10 cellular contexts compared by ENCODE assay signal in the genomic region with DNA sequence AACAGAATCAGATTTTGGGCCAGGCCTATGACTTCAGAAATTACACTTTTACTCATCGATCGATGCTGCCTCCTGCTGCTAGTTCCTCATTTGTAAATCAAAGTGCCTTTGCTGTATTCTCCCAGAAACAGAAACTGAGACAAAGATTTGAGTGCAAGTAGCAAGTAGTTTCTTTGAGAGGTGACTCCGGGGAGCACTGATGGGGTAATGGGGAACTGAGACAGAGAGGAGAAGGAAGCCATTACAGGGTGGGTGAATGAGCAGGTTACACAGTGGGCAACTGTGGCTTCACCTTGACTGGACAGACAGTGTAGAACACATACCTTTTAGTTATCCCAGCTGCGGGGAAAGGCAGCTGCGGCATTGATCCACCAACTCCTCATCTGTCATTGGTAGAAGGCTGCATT. TPM values are rescaled to one million over a fixed set of nuclear protein-coding genes. Genes with fewer than 3 reads are reported as not detected.
DNase-seq lines count a peak whose midpoint lies in the region; ATAC-seq and TF ChIP-seq lines count a peak whose summit lies in the region.
"Had no signal": no experiment of that assay in that cellular context is flagged by ENCODE, and none has a peak within 500 bp of the region (broad histone marks: within the 10 kb centered on the region; RNA-seq: fewer than 3 reads in every experiment).

No MANE protein-coding gene starts in this region.

- DNase-seq in mucosa of descending colon (no peak), D341Med (ENCODE audit: low spot score) (no peak), NCI-H146 (lab: John Stamatoyannopoulos, UW) (no peak), MG63 (no peak), cardiac septum (ENCODE audit: low spot score) (no peak)
- DNase-seq: activated naive CD4-positive, alpha-beta T cell; esophagus squamous epithelium had no signal

- no peaks in the 10 kb centered on the region for H3K4me1 ChIP-seq in mucosa of descending colon (ENCODE audit: low read depth)
- H3K4me1 ChIP-seq: esophagus squamous epithelium had no signal

- no peak for TF ChIP-seq CTCF in mucosa of descending colon (IDR thresholded peaks at IDR 0.05)

- H3K4me3 ChIP-seq in mucosa of descending colon (no peak overlapping the region), MG63 (no peak overlapping the region)
- H3K4me3 ChIP-seq: esophagus squamous epithelium had no signal

- H3K9me3 ChIP-seq in mucosa of descending colon (no peaks in the 10 kb centered on the region), MG63 (peaks cover 4% of the 10 kb centered on the region; the same call in 1 of the 2 replicates)
- H3K9me3 ChIP-seq: esophagus squamous epithelium had no signal

- peaks cover 49% of the 10 kb centered on the region for H3K27me3 ChIP-seq in MG63

- H3K36me3 ChIP-seq in mucosa of descending colon (ENCODE audit: low read depth), result no peaks in the 10 kb centered on the region
- H3K36me3 ChIP-seq in MG63, result no peaks in the 10 kb centered on the region
- H3K36me3 ChIP-seq: esophagus squamous epithelium had no signal

- intact Hi-C loops in mucosa of descending colon (cut with DNase I, micrococcal nuclease), result no loop called here
- intact Hi-C loops in cardiac septum (cut with DNase I), result no loop called here

- ATAC-seq in GM18867 (IDR thresholded peaks at IDR 0.05; ENCODE audit: unreplicated experiment) (peak; percentile 76), GM21723 (IDR thresholded peaks at IDR 0.05; ENCODE audit: unreplicated experiment) (peak; percentile 78), HG03457 (IDR thresholded peaks at IDR 0.05; ENCODE audit: unreplicated experiment) (peak; percentile 58), mucosa of descending colon (peak; percentile 62)

RNA-seq across cellular contexts. Expression of a gene that starts 9.7 kb away (rescaled TPM):
- total RNA-seq in mucosa of descending colon (1 to 10 TPM; 2.8 to 10.0 (median 6.0) TPM), cardiac septum (3.8 TPM)
- not detected in 2 replicates for total RNA-seq in MG63 (2014; rRNA removed; shearing (Covaris generic); ENCODE audit: low replicate concordance)

RNA-seq across cellular contexts. Expression of a gene that starts 18.7 kb away (rescaled TPM):
- 10 to 100 TPM; 23.7 to 36.6 (median 24.2) TPM for total RNA-seq in mucosa of descending colon
- total RNA-seq in MG63 (2014; rRNA removed; shearing (Covaris generic); ENCODE audit: low replicate concordance), result 9.2 and 24.9 TPM in 2 replicates
- total RNA-seq in cardiac septum, result 12.3 TPM
